In genomic region chr1:203083463-203083921, GRCh38 we compare ENCODE assay signal across 1 cellular context.
A peak's percentile ranks its signal among the peaks of the same experiment; 100 is the strongest.
TF ChIP-seq lines count a peak whose summit lies in the region.

No MANE protein-coding gene starts in this region.

TF ChIP-seq in K562, 482 proteins besides CTCF, POLR2A, EP300 and RAD21:
- TF ChIP-seq ZNF124 (CRISPR knock-in tag; IDR thresholded peaks at IDR 0.05) (no peak), MYNN (IDR thresholded peaks at IDR 0.05) (no peak), MYNN (CRISPR knock-in tag; IDR thresholded peaks at IDR 0.05) (no peak), ZNF146 (CRISPR knock-in tag; IDR thresholded peaks at IDR 0.05; ENCODE audit: unreplicated experiment) (no peak), NCOA6 (IDR thresholded peaks at IDR 0.05) (no peak), SMAD3 (CRISPR knock-in tag; conservative IDR thresholded peaks at IDR 0.05) (no peak), CTCFL (IDR thresholded peaks at IDR 0.05; ENCODE audit: borderline replicate concordance, insufficient read depth, low read depth, low read length, poor library complexity, severe bottlenecking) (peak; percentile 20)
